12 cellular contexts compared by ENCODE assay signal in genomic region chr2:74373189-74373588, GRCh38. TPM values are rescaled to one million over a fixed set of nuclear protein-coding genes. Genes with fewer than 3 reads are reported as not detected.
DNase-seq lines count a peak whose midpoint lies in the region; ATAC-seq and TF ChIP-seq lines count a peak whose summit lies in the region.
"Had no signal": no experiment of that assay in that cellular context is flagged by ENCODE, and none has a peak within 500 bp of the region (broad histone marks: within the 10 kb centered on the region; RNA-seq: fewer than 3 reads in every experiment).

No MANE protein-coding gene starts in this region.

- peak; percentile 62 for ATAC-seq in Right ventricle myocardium superior (ENCODE audit: poor library complexity)
- peak in 1 of 4 donors; percentile 54 for ATAC-seq in psoas muscle
- no peak for ATAC-seq in GM21367 (IDR thresholded peaks at IDR 0.05; ENCODE audit: unreplicated experiment)
- ATAC-seq: effector memory CD8-positive, alpha-beta T cell had no signal

- no peaks in the 10 kb centered on the region for H3K4me1 ChIP-seq in psoas muscle

- H3K27ac ChIP-seq in psoas muscle: no peak overlapping the region

- H3K27me3 ChIP-seq in psoas muscle (ENCODE audit: insufficient read depth in 3 of 3, low read length in 2 of 3): no peaks in the 10 kb centered on the region

- peaks cover 6 to 73% of the 10 kb centered on the region in 2 donors for H3K36me3 ChIP-seq in psoas muscle (ENCODE audit: insufficient read depth in 1 of 2, low read depth in 1 of 2)

- no peaks in the 10 kb centered on the region for H3K9me3 ChIP-seq in psoas muscle

- DNase-seq in DMS79 treated with DMSO at 0.1 percent for 48 hours (lab: John Stamatoyannopoulos, UW): peak; percentile 91
- peak; percentile 89 for DNase-seq in NCI-H2171 treated with DMSO at 0.1 percent for 48 hours (lab: John Stamatoyannopoulos, UW)
- peak; percentile 75 for DNase-seq in Right ventricle myocardium superior
- peak; percentile 44 to 70 for DNase-seq in psoas muscle
- no peak for DNase-seq in LoVo (ENCODE audit: low spot score)
- DNase-seq in nucleus accumbens (lab: John Stamatoyannopoulos, UW): no peak
- DNase-seq in islet precursor cell: no peak
- DNase-seq: activated naive CD4-positive, alpha-beta T cell; effector memory CD8-positive, alpha-beta T cell; NCI-H1694; stimulated activated CD4-positive, alpha-beta T cell treated with anti-CD3 and anti-CD28 coated beads, Interleukin-2, amount 100 ng/mL, for 48 hours had no signal

- H3K4me3 ChIP-seq in psoas muscle: no peak overlapping the region

- no peak for TF ChIP-seq CTCF in psoas muscle (IDR thresholded peaks at IDR 0.05)

- WGBS in psoas muscle, 3 donors: 61 to 67% (median 66%) methylated on average over 5 of the region's 5 CpGs

- intact Hi-C loops in Right ventricle myocardium superior (cut with DNase I) (no loop called here), psoas muscle (cut with DNase I) (loop anchor here in 1 of 2 donors (10.0 kb wide), 1 partner anchor 512 kb away; no protein-coding TSS in a partner anchor)

RNA-seq across cellular contexts. Expression of gene DCTN1, which starts 6.9 kb away (rescaled TPM):
- 149 TPM for total RNA-seq in Right ventricle myocardium superior
- total RNA-seq in psoas muscle: 100 to 1,000 TPM in 3 of 4 donors, 10 to 100 TPM in 1; 99.0 to 131 (median 116) TPM
- 10 to 100 TPM; 45.6 to 61.3 (median 52.1) TPM for polyA plus RNA-seq in psoas muscle

RNA-seq across cellular contexts. Expression of gene SLC4A5, which starts 30.0 kb away (rescaled TPM):
- total RNA-seq in Right ventricle myocardium superior: 1.3 TPM
- total RNA-seq in psoas muscle: 1 to 10 TPM in 3 of 4 donors, under 1 TPM in 1; 0.57 to 5.7 (median 2.3) TPM
- under 1 TPM; 0.27 to 0.53 (median 0.42) TPM for polyA plus RNA-seq in psoas muscle

RNA-seq across cellular contexts. Expression of gene C2orf81, which starts 48.2 kb away (rescaled TPM):
- total RNA-seq in Right ventricle myocardium superior (0.62 TPM), psoas muscle (under 1 TPM; 0.15 to 0.46 (median 0.39) TPM)
- polyA plus RNA-seq in psoas muscle: under 1 TPM; 0.06 to 0.34 (median 0.23) TPM

RNA-seq across cellular contexts. Expression of gene WDR54, which starts 48.3 kb away (rescaled TPM):
- total RNA-seq in Right ventricle myocardium superior (2.2 TPM), psoas muscle (1 to 10 TPM; 1.1 to 1.6 (median 1.4) TPM)
- polyA plus RNA-seq in psoas muscle: 1 to 10 TPM in 2 of 3 donors, under 1 TPM in 1; 0.52 to 2.4 (median 2.4) TPM

Comparison
In these comparisons a context has a peak if more than half of its experiments do, and no peak if none do; other contexts are left out.
1. DNase-seq: peak in DMS79 treated with DMSO at 0.1 percent for 48 hours (single experiment), NCI-H2171 treated with DMSO at 0.1 percent for 48 hours (single experiment), Right ventricle myocardium superior (single experiment) and psoas muscle (2 of 2); none in LoVo (single experiment), nucleus accumbens (0 of 56) and islet precursor cell (single experiment).